In genomic region chr16:48877946-48878345, GRCh38 we compare ENCODE assay signal across 8 cellular contexts.
"Had no signal": no experiment of that assay in that cellular context is flagged by ENCODE, and none has a peak within 500 bp of the region (broad histone marks: within the 10 kb centered on the region; RNA-seq: fewer than 3 reads in every experiment).

No MANE protein-coding gene starts in this region.

- H2AFZ ChIP-seq: GM23248 had no signal

- H3K4me3 ChIP-seq: GM23248, HAP-1, K562 had no signal

- H3K4me3 Mint-ChIP-seq: HFFc6 had no signal

- H3K36me3 ChIP-seq: HAP-1 had no signal

- H3K9me3 ChIP-seq: HAP-1 had no signal

- DNase-seq: GM23248, GOT3, H7, HFFc6, IMR-90 had no signal

- H3K4me1 ChIP-seq: HAP-1 had no signal

- H3K27ac ChIP-seq: GM23248 had no signal

- H3K9ac ChIP-seq: GM23248 had no signal

- H3K27ac Mint-ChIP-seq: HFFc6 had no signal

- ATAC-seq: HCT116, K562 had no signal
